1 cellular context compared by ENCODE assay signal in the genomic region with DNA sequence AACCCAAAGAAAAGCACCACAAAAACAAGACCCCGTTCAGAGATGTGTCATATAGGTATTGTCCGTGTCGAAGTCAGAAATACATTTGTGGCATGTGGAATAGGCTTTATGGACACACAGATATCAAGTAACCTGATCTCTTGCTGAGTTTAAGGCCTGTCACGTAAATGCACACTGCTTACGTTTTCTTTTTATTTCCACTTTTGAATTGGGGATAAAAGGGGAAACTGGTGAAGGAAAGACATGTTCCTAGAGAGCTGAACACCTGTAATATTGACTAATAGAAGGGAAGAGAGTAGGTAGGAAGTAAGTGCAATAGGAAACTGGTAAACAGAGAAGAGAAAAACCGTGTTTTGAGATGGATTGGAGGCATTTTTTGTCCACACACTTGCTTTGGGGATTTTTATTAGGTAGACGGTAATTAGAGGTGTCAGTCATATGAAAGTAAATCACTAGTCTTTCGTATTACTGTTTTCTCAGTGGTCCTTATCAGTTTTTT.
TF ChIP-seq lines count a peak whose summit lies in the region.

No MANE protein-coding gene starts in this region.

TF ChIP-seq in HEK293T, 16 proteins besides CTCF, POLR2A, EP300 and RAD21 (continued from another document):
- TF ChIP-seq L3MBTL2 (conservative IDR thresholded peaks at IDR 0.05) = no peak
- no peak for TF ChIP-seq SUZ12 (IDR thresholded peaks at IDR 0.05)
- TF ChIP-seq LEF1 (IDR thresholded peaks at IDR 0.05; ENCODE audit: borderline replicate concordance) = no peak
- TF ChIP-seq FOXK2 (IDR thresholded peaks at IDR 0.05) = no peak
- no peak for TF ChIP-seq SP1 (IDR thresholded peaks at IDR 0.05)
- no peak for TF ChIP-seq NFRKB (IDR thresholded peaks at IDR 0.05)
- TF ChIP-seq BHLHE40 (IDR thresholded peaks at IDR 0.05; ENCODE audit: borderline replicate concordance) = no peak
